Comparison of ENCODE assay signal across 12 cellular contexts in the genomic region with DNA sequence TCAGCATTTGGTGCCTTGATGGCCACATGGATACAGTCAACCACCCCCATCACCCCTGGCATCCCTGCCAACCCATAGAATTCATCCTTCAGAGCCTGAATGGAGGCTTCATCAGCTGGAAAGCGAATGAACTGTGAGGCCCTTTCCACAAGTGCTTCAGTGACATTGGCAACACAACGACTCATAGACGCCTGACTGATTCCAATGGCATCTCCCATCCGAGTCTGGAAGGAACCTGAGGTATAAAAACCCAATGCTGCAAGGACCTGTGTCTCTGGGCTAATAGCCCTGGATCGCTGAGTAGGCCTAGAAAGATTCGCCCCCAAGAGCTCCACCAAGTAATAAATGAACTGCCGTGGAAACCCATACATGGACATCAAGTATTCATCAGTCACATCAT. TPM values are rescaled to one million over a fixed set of nuclear protein-coding genes. Genes with fewer than 3 reads are reported as not detected.
A peak's percentile ranks its signal among the peaks of the same experiment; 100 is the strongest.
DNase-seq lines count a peak whose midpoint lies in the region; ATAC-seq and TF ChIP-seq lines count a peak whose summit lies in the region.
"Had no signal": no experiment of that assay in that cellular context is flagged by ENCODE, and none has a peak within 500 bp of the region (broad histone marks: within the 10 kb centered on the region; RNA-seq: fewer than 3 reads in every experiment).

No MANE protein-coding gene starts in this region.

- H3K79me2 ChIP-seq in Loucy (ENCODE audit: insufficient read depth, low read length) (peaks cover 38% of the 10 kb centered on the region), osteoblast (ENCODE audit: insufficient read depth, low read length) (peaks cover 46% of the 10 kb centered on the region)

- POLR2A ChIA-PET in activated CD4-positive, alpha-beta T cell treated with anti-CD3 and anti-CD28 coated beads, Interleukin-2, amount 10 ng/mL, durations not matched to agents 7 days and 5 days (lab: Charles Lee): interaction anchor here (0.5 kb wide), 1 partner anchor 19 kb away, joined by 3 read pairs; no protein-coding TSS in a partner anchor
- POLR2A ChIA-PET in MCF 10A (lab: Yijun Ruan, JAX): interaction anchor here (1.2 to 5.6 kb wide), 6 partner anchors 8 to 72 kb away, joined by 6 to 108 read pairs (median 12); a partner anchor contains a TSS

- intact Hi-C loops in MCF 10A (cut with micrococcal nuclease): loop anchor here (2.0 to 5.0 kb wide), 2 partner anchors 55 to 78 kb away; no protein-coding TSS in a partner anchor

- no peaks in the 10 kb centered on the region for H3F3A ChIP-seq in Loucy (ENCODE audit: low read depth)

- no peak for ATAC-seq in GM21723 (IDR thresholded peaks at IDR 0.05; ENCODE audit: unreplicated experiment)

- H3K4me1 ChIP-seq in Loucy (ENCODE audit: insufficient read depth, low read length, poor library complexity, severe bottlenecking) (peaks cover 25% of the 10 kb centered on the region), osteoblast (ENCODE audit: insufficient read depth, low read length) (peaks cover 23% of the 10 kb centered on the region)

- BruUV-seq in MCF 10A (replicated peaks; lab: Mats Ljungman, UMichigan): no TSS peak

- H2AFZ ChIP-seq in Loucy (ENCODE audit: low read length): no peak overlapping the region
- no peak overlapping the region for H2AFZ ChIP-seq in osteoblast (ENCODE audit: low read length)

- no peak overlapping the region for H3K4me3 ChIP-seq in Loucy (ENCODE audit: low read length, poor library complexity, severe bottlenecking)
- H3K4me3 ChIP-seq in osteoblast (ENCODE audit: insufficient read depth, low read length): no peak overlapping the region

- H3K27me3 Mint-ChIP-seq in activated CD4-positive, alpha-beta T cell treated with anti-CD3 and anti-CD28 coated beads, Interleukin-2, amount 10 ng/mL, durations not matched to agents 7 days and 5 days: no peaks in the 10 kb centered on the region
- no peaks in the 10 kb centered on the region for H3K27me3 Mint-ChIP-seq in MCF 10A (ENCODE audit: insufficient read depth, unreplicated experiment)

- H3K27me3 ChIP-seq in Loucy (ENCODE audit: insufficient read depth, low read length, poor library complexity, severe bottlenecking) (no peaks in the 10 kb centered on the region), osteoblast (ENCODE audit: insufficient read depth, low read length) (no peaks in the 10 kb centered on the region)
- H3K27me3 ChIP-seq: thyroid gland had no signal

- no peak overlapping the region for H3K27ac Mint-ChIP-seq in activated CD4-positive, alpha-beta T cell treated with anti-CD3 and anti-CD28 coated beads, Interleukin-2, amount 10 ng/mL, durations not matched to agents 7 days and 5 days
- no peak overlapping the region for H3K27ac Mint-ChIP-seq in MCF 10A (ENCODE audit: low read depth, unreplicated experiment)

- no peak for TF ChIP-seq CTCF in Loucy (conservative IDR thresholded peaks at IDR 0.05; ENCODE audit: low read length)
- TF ChIP-seq CTCF in MCF 10A (IDR thresholded peaks at IDR 0.05; ENCODE audit: unreplicated experiment): no peak
- no peak for TF ChIP-seq CTCF in osteoblast (IDR thresholded peaks at IDR 0.05; ENCODE audit: extremely low read depth, low read depth, low read length)

- CTCF ChIA-PET in activated CD4-positive, alpha-beta T cell treated with anti-CD3 and anti-CD28 coated beads, Interleukin-2, amount 10 ng/mL, durations not matched to agents 7 days and 5 days (lab: Charles Lee): interaction anchor here (1.0 to 2.6 kb wide), 3 partner anchors 16 to 20 kb away, joined by 3 to 8 read pairs (median 5); no protein-coding TSS in a partner anchor
- CTCF ChIA-PET in MCF 10A (lab: Yijun Ruan, JAX): interaction anchor here (0.6 to 1.3 kb wide), 3 partner anchors 23 to 227 kb away, joined by 3 read pairs; no protein-coding TSS in a partner anchor

- no peaks in the 10 kb centered on the region for H3K9me2 ChIP-seq in Loucy (replicated peaks; ENCODE audit: low read depth, low read length)

- H3K4me3 Mint-ChIP-seq in activated CD4-positive, alpha-beta T cell treated with anti-CD3 and anti-CD28 coated beads, Interleukin-2, amount 10 ng/mL, durations not matched to agents 7 days and 5 days: peak overlapping the region; percentile 89
- H3K4me3 Mint-ChIP-seq in MCF 10A (ENCODE audit: unreplicated experiment): peak overlapping the region; percentile 82

- H3K27ac ChIP-seq in osteoblast (ENCODE audit: low read depth, low read length): peak overlapping the region; percentile 98
- H3K27ac ChIP-seq: thyroid gland, WERI-Rb-1 had no signal

- H3K36me3 Mint-ChIP-seq in activated CD4-positive, alpha-beta T cell treated with anti-CD3 and anti-CD28 coated beads, Interleukin-2, amount 10 ng/mL, durations not matched to agents 7 days and 5 days (ENCODE audit: low read depth): peaks cover 9% of the 10 kb centered on the region
- H3K36me3 Mint-ChIP-seq in MCF 10A (ENCODE audit: insufficient read depth, unreplicated experiment): peaks cover 12% of the 10 kb centered on the region

- H3K36me3 ChIP-seq in Loucy (ENCODE audit: insufficient read depth, low read length) (no peaks in the 10 kb centered on the region), osteoblast (ENCODE audit: insufficient read depth, low read length) (no peaks in the 10 kb centered on the region)
- H3K36me3 ChIP-seq: thyroid gland had no signal

- H3K9ac ChIP-seq in Loucy (ENCODE audit: low read depth, low read length, poor library complexity, severe bottlenecking): no peak overlapping the region

- H3K9me3 Mint-ChIP-seq in activated CD4-positive, alpha-beta T cell treated with anti-CD3 and anti-CD28 coated beads, Interleukin-2, amount 10 ng/mL, durations not matched to agents 7 days and 5 days: no peaks in the 10 kb centered on the region
- no peaks in the 10 kb centered on the region for H3K9me3 Mint-ChIP-seq in MCF 10A (ENCODE audit: unreplicated experiment)

- no peaks in the 10 kb centered on the region for H3K9me3 ChIP-seq in Loucy (ENCODE audit: insufficient read depth, low read depth, low read length)
- H3K9me3 ChIP-seq in osteoblast (ENCODE audit: low read depth, low read length): no peaks in the 10 kb centered on the region
- H3K9me3 ChIP-seq: thyroid gland had no signal

- no peak for DNase-seq in activated CD4-positive, alpha-beta T cell treated with anti-CD3 and anti-CD28 coated beads, Interleukin-2, amount 10 ng/mL, durations not matched to agents 7 days and 5 days
- no peak for DNase-seq in activated CD4-positive, alpha-beta T cell treated with anti-CD3 and anti-CD28 coated beads for 1 hour
- DNase-seq in MCF 10A (ENCODE audit: unreplicated experiment) (no peak), osteoblast (ENCODE audit: insufficient read length, low spot score, missing footprints) (no peak), DMS153 treated with DMSO at 0.1 percent for 48 hours (lab: John Stamatoyannopoulos, UW; ENCODE audit: unreplicated experiment) (no peak), hepatic stellate cell (ENCODE audit: low spot score) (no peak)
- DNase-seq: anterior cingulate cortex, erythroblast, thyroid gland, WERI-Rb-1 had no signal

- H3K4me2 ChIP-seq in Loucy (ENCODE audit: low read depth, low read length, poor library complexity, severe bottlenecking) (peak overlapping the region; percentile 86), osteoblast (ENCODE audit: insufficient read depth, low read length) (peak overlapping the region; percentile 88)

- H4K20me1 ChIP-seq in Loucy (ENCODE audit: insufficient read depth, low read length, poor library complexity, severe bottlenecking) (peaks cover 14% of the 10 kb centered on the region), osteoblast (ENCODE audit: insufficient read depth, low read length) (no peaks in the 10 kb centered on the region)

- H3K4me1 Mint-ChIP-seq in activated CD4-positive, alpha-beta T cell treated with anti-CD3 and anti-CD28 coated beads, Interleukin-2, amount 10 ng/mL, durations not matched to agents 7 days and 5 days: peaks cover 44% of the 10 kb centered on the region
- peaks cover 13% of the 10 kb centered on the region for H3K4me1 Mint-ChIP-seq in MCF 10A (ENCODE audit: insufficient read depth, unreplicated experiment)

RNA-seq across cellular contexts. Expression of a gene that starts 1.3 kb away (rescaled TPM):
- 1 to 10 TPM; 6.3 to 6.6 TPM for total RNA-seq in activated CD4-positive, alpha-beta T cell treated with anti-CD3 and anti-CD28 coated beads, Interleukin-2, amount 10 ng/mL, durations not matched to agents 7 days and 5 days
- total RNA-seq in MCF 10A (2022) (6.8 and 8.5 TPM in 2 replicates), osteoblast (5.8 and 6.2 TPM in 2 replicates)

RNA-seq across cellular contexts. Expression of a gene that starts 1.6 kb away (rescaled TPM):
- 10 to 100 TPM; 56.8 to 62.1 TPM for total RNA-seq in activated CD4-positive, alpha-beta T cell treated with anti-CD3 and anti-CD28 coated beads, Interleukin-2, amount 10 ng/mL, durations not matched to agents 7 days and 5 days
- total RNA-seq in MCF 10A (2022) (75.1 and 91.7 TPM in 2 replicates), osteoblast (70.9 and 71.9 TPM in 2 replicates)

RNA-seq across cellular contexts. Expression of a gene that starts 21.9 kb away (rescaled TPM):
- 10 to 100 TPM; 38.4 to 40.0 TPM for total RNA-seq in activated CD4-positive, alpha-beta T cell treated with anti-CD3 and anti-CD28 coated beads, Interleukin-2, amount 10 ng/mL, durations not matched to agents 7 days and 5 days
- 19.6 and 28.5 TPM in 2 replicates for total RNA-seq in MCF 10A (2022)
- total RNA-seq in osteoblast: 29.7 and 30.4 TPM in 2 replicates
